ENCODE assay signal across 22 cellular contexts in genomic region chr11:12024314-12024926, GRCh38. TPM values are rescaled to one million over a fixed set of nuclear protein-coding genes. Genes with fewer than 3 reads are reported as not detected.
"Had no signal": no experiment of that assay in that cellular context is flagged by ENCODE, and none has a peak within 500 bp of the region (broad histone marks: within the 10 kb centered on the region; RNA-seq: fewer than 3 reads in every experiment).

No MANE protein-coding gene starts in this region.

- H3K9me3 ChIP-seq: breast epithelium, prostate gland, thoracic aorta had no signal

- ATAC-seq: heart right ventricle; left cardiac atrium; natural killer cell treated with Interleukin-12 subunit alpha and Interleukin-12 subunit beta and Interleukin-15 and Interleukin-18, amount 100 ng/mL, for 72 hours had no signal

- H3K36me3 Mint-ChIP-seq: activated naive CD8-positive, alpha-beta T cell treated with anti-CD3 and anti-CD28 coated beads, Interleukin-2, amount 10 ng/mL, durations not matched to agents 7 days and 5 days had no signal

- H3K9me3 Mint-ChIP-seq: central memory CD8-positive, alpha-beta T cell; natural killer cell treated with Interleukin-12 subunit alpha and Interleukin-12 subunit beta and Interleukin-15 and Interleukin-18, amount 100 ng/mL, for 72 hours had no signal

- H3K27ac Mint-ChIP-seq: activated naive CD8-positive, alpha-beta T cell treated with anti-CD3 and anti-CD28 coated beads, Interleukin-2, amount 10 ng/mL, durations not matched to agents 7 days and 5 days; natural killer cell treated with Interleukin-12 subunit alpha and Interleukin-12 subunit beta and Interleukin-15 and Interleukin-18, amount 100 ng/mL, for 72 hours; type B pancreatic cell had no signal

- DNase-seq: activated CD4-positive, alpha-beta T cell treated with anti-CD3 and anti-CD28 coated beads for 4 hours; activated CD4-positive, alpha-beta T cell treated with anti-CD3 and anti-CD28 coated beads, Interleukin-2, amount 50 U/mL, for 48 hours; activated CD4-positive, CD25-positive, alpha-beta regulatory T cell; activated naive CD4-positive, alpha-beta T cell treated with Interleukin-2 at 50 U/mL for 16 hours; activated naive CD8-positive, alpha-beta T cell treated with anti-CD3 and anti-CD28 coated beads, Interleukin-2, amount 10 ng/mL, durations not matched to agents 7 days and 5 days; activated T-cell treated with anti-CD3 and anti-CD28 coated beads, Interleukin-2, amount 50 U/mL, for 48 hours; amniotic stem cell; erythroblast; foreskin fibroblast; heart right ventricle; islet precursor cell; left cardiac atrium; midbrain; spleen; stimulated activated CD4-positive, alpha-beta T cell treated with anti-CD3 and anti-CD28 coated beads, Interleukin-4, amount 100 ng/mL, for 1 hour; stimulated activated naive CD4-positive, alpha-beta T cell treated with Interleukin-2 at 50 U/mL for 16 hours had no signal

- H3K27me3 ChIP-seq: breast epithelium, heart right ventricle, spleen had no signal

- H3K4me3 Mint-ChIP-seq: activated naive CD8-positive, alpha-beta T cell treated with anti-CD3 and anti-CD28 coated beads, Interleukin-2, amount 10 ng/mL, durations not matched to agents 7 days and 5 days; central memory CD8-positive, alpha-beta T cell; natural killer cell treated with Interleukin-12 subunit alpha and Interleukin-12 subunit beta and Interleukin-15 and Interleukin-18, amount 100 ng/mL, for 72 hours; type B pancreatic cell had no signal

- H3K27ac ChIP-seq: breast epithelium, heart right ventricle, prostate gland, spleen, thoracic aorta had no signal

- H3K4me1 Mint-ChIP-seq: central memory CD8-positive, alpha-beta T cell had no signal

RNA-seq across cellular contexts. Expression of gene DKK3, which starts 16.0 kb away (rescaled TPM):
- total RNA-seq: natural killer cell treated with Interleukin-12 subunit alpha and Interleukin-12 subunit beta and Interleukin-15 and Interleukin-18, amount 100 ng/mL, for 72 hours had no signal
